Comparison of ENCODE assay signal across 14 cellular contexts in genomic region chr15:101047301-101047781, GRCh38.
DNase-seq lines count a peak whose midpoint lies in the region; ATAC-seq, FAIRE-seq and TF ChIP-seq lines count a peak whose summit lies in the region.
"Had no signal": no experiment of that assay in that cellular context is flagged by ENCODE, and none has a peak within 500 bp of the region (broad histone marks: within the 10 kb centered on the region; RNA-seq: fewer than 3 reads in every experiment).

No MANE protein-coding gene starts in this region.

- H3K9ac ChIP-seq in HepG2 (ENCODE audit: insufficient read depth, low read depth, low read length), result no peak overlapping the region

- WGBS in HepG2 (ENCODE audit: low lambda C conversion rate), result 84% methylated on average over 22 of the region's 22 CpGs
- WGBS in suprapubic skin, result 89% methylated on average over 22 of the region's 22 CpGs

- no peaks in the 10 kb centered on the region for H4K20me1 ChIP-seq in HepG2 (ENCODE audit: insufficient read depth, low read length)

- no peak for TF ChIP-seq POLR2A in HepG2 (IDR thresholded peaks at IDR 0.05; ENCODE audit: insufficient read depth in 1 of 2, low read depth in 2 of 2, low read length in 2 of 2)
- no peak for TF ChIP-seq POLR2A in suprapubic skin (IDR thresholded peaks at IDR 0.05)

- no peak for TF ChIP-seq RAD21 in HepG2 (CRISPR knock-in tag; IDR thresholded peaks at IDR 0.05)

- in situ Hi-C loops in HepG2 (cut with HindIII; ENCODE audit: extremely low pct_ligation_motif_present, low pct_unique_long_range_greater_than_20kb), result no loop called here

- no peak overlapping the region for H3K4me2 ChIP-seq in HepG2 (ENCODE audit: low read depth, low read length)

- no peak for ATAC-seq in HepG2
- no peak for ATAC-seq in GM18519 (IDR thresholded peaks at IDR 0.05; ENCODE audit: low FRiP score, unreplicated experiment)

- TF ChIP-seq CTCF in choroid plexus epithelial cell (conservative IDR thresholded peaks at IDR 0.05; ENCODE audit: low read depth, low read length) (no peak), HepG2 (CRISPR knock-in tag; IDR thresholded peaks at IDR 0.05) (no peak), suprapubic skin (IDR thresholded peaks at IDR 0.05) (no peak)

- peaks cover 8% of the 10 kb centered on the region for H3K27me3 Mint-ChIP-seq in activated CD4-positive, alpha-beta memory T cell treated with anti-CD3 and anti-CD28 coated beads for 36 hours
- H3K27me3 Mint-ChIP-seq in activated CD4-positive, alpha-beta memory T cell treated with anti-CD3 and anti-CD28 coated beads, Interleukin-2, amount 10 ng/mL, durations not matched to agents 7 days and 5 days, result peaks cover 5% of the 10 kb centered on the region

- no peak overlapping the region for H3K27ac ChIP-seq in HepG2 (ENCODE audit: extremely low read length, insufficient read depth, low read length)
- no peak overlapping the region for H3K27ac ChIP-seq in suprapubic skin

- no peak overlapping the region for H2AFZ ChIP-seq in HepG2 (ENCODE audit: low read length)

- POLR2A ChIA-PET in activated CD4-positive, alpha-beta memory T cell treated with anti-CD3 and anti-CD28 coated beads for 36 hours (lab: Charles Lee), result no interaction called here
- POLR2A ChIA-PET in activated CD4-positive, alpha-beta memory T cell treated with anti-CD3 and anti-CD28 coated beads, Interleukin-2, amount 10 ng/mL, durations not matched to agents 7 days and 5 days (lab: Charles Lee), result interaction anchor here (1.2 kb wide), 1 partner anchor 246 kb away, joined by 3 read pairs; no protein-coding TSS in a partner anchor
- POLR2A ChIA-PET in HepG2 (lab: Yijun Ruan, JAX), result no interaction called here

- CTCF ChIA-PET in activated CD4-positive, alpha-beta memory T cell treated with anti-CD3 and anti-CD28 coated beads for 36 hours (lab: Charles Lee), result interaction anchor here (0.6 to 0.9 kb wide), 2 partner anchors 39 to 206 kb away, joined by 3 read pairs; no protein-coding TSS in a partner anchor
- CTCF ChIA-PET in activated CD4-positive, alpha-beta memory T cell treated with anti-CD3 and anti-CD28 coated beads, Interleukin-2, amount 10 ng/mL, durations not matched to agents 7 days and 5 days (lab: Charles Lee), result interaction anchor here (1.4 kb wide), 1 partner anchor 39 kb away, joined by 3 read pairs; no protein-coding TSS in a partner anchor
- CTCF ChIA-PET in HepG2 (lab: Yijun Ruan, JAX; ENCODE audit: low intra/inter-chr PET ratio, low total read pairs), result no interaction called here

- H3K9me3 Mint-ChIP-seq in activated CD4-positive, alpha-beta memory T cell treated with anti-CD3 and anti-CD28 coated beads for 36 hours, result no peaks in the 10 kb centered on the region
- no peaks in the 10 kb centered on the region for H3K9me3 Mint-ChIP-seq in activated CD4-positive, alpha-beta memory T cell treated with anti-CD3 and anti-CD28 coated beads, Interleukin-2, amount 10 ng/mL, durations not matched to agents 7 days and 5 days

- no peaks in the 10 kb centered on the region for H3K4me1 Mint-ChIP-seq in activated CD4-positive, alpha-beta memory T cell treated with anti-CD3 and anti-CD28 coated beads for 36 hours (ENCODE audit: low read depth)
- H3K4me1 Mint-ChIP-seq in activated CD4-positive, alpha-beta memory T cell treated with anti-CD3 and anti-CD28 coated beads, Interleukin-2, amount 10 ng/mL, durations not matched to agents 7 days and 5 days, result no peaks in the 10 kb centered on the region
- H3K4me1 Mint-ChIP-seq: CD4-positive, alpha-beta memory T cell had no signal

- no peak for FAIRE-seq in HepG2 (lab: Jason Lieb, UNC)
- FAIRE-seq: G401.6, H54 had no signal

- H3K9me3 ChIP-seq in HepG2 (ENCODE audit: low read length) (no peaks in the 10 kb centered on the region), suprapubic skin (no peaks in the 10 kb centered on the region)

- H3K4me1 ChIP-seq in HepG2 (ENCODE audit: insufficient read depth, low read length), result peaks cover 7% of the 10 kb centered on the region; the same call in 1 of the 2 replicates
- no peaks in the 10 kb centered on the region for H3K4me1 ChIP-seq in suprapubic skin

- no TSS peak for BruUV-seq in HepG2 (replicated peaks; lab: Mats Ljungman, UMichigan)

- H3K4me3 ChIP-seq in choroid plexus epithelial cell (ENCODE audit: low read depth, low read length) (no peak overlapping the region), HepG2 (replicated peaks in 1 of 3; ENCODE audit: insufficient read depth in 1 of 3, low read depth in 2 of 3, low read length in 3 of 3) (no peak overlapping the region), suprapubic skin (no peak overlapping the region)

- H3K36me3 ChIP-seq in HepG2 (replicated peaks in 1 of 2; ENCODE audit: control insufficient read depth in 1 of 2, insufficient read depth in 2 of 2, low read length in 2 of 2) (peaks cover 0 to 12% of the 10 kb centered on the region in 2 experiments; a peak in 3 of 5 replicates), suprapubic skin (peaks cover 64% of the 10 kb centered on the region)

- no peak overlapping the region for H3K27ac Mint-ChIP-seq in activated CD4-positive, alpha-beta memory T cell treated with anti-CD3 and anti-CD28 coated beads for 36 hours
- H3K27ac Mint-ChIP-seq in activated CD4-positive, alpha-beta memory T cell treated with anti-CD3 and anti-CD28 coated beads, Interleukin-2, amount 10 ng/mL, durations not matched to agents 7 days and 5 days, result no peak overlapping the region

- no peaks in the 10 kb centered on the region for H3K27me3 ChIP-seq in HepG2 (ENCODE audit: control insufficient read depth in 1 of 2, insufficient read depth in 2 of 2, low read length in 2 of 2)
- no peaks in the 10 kb centered on the region for H3K27me3 ChIP-seq in suprapubic skin

- H3K79me2 ChIP-seq in HepG2 (ENCODE audit: insufficient read depth, low read length), result no peaks in the 10 kb centered on the region

- DNase-seq in activated CD4-positive, alpha-beta memory T cell treated with anti-CD3 and anti-CD28 coated beads for 36 hours, result peak; percentile 3
- no peak for DNase-seq in activated CD4-positive, alpha-beta memory T cell treated with anti-CD3 and anti-CD28 coated beads, Interleukin-2, amount 10 ng/mL, durations not matched to agents 7 days and 5 days
- DNase-seq in choroid plexus epithelial cell (ENCODE audit: low read depth) (peak; percentile 31), HepG2 (ENCODE audit: low spot score) (no peak), suprapubic skin (ENCODE audit: low spot score in 2 of 2) (peak; percentile 18 to 40), NCI-H69 (lab: John Stamatoyannopoulos, UW) (no peak)
- DNase-seq in stimulated activated CD4-positive, alpha-beta T cell treated with anti-CD3 and anti-CD28 coated beads, Interleukin-4, amount 100 ng/mL, for 4 hours, result no peak
- DNase-seq: 8988T; CD4-positive, alpha-beta memory T cell; NCI-H2081 treated with DMSO at 0.1 percent for 48 hours; NK-92 treated with Interleukin-12 subunit alpha and Interleukin-12 subunit beta, amount 100 ng/mL, for 24 hours had no signal

- no peaks in the 10 kb centered on the region for H3K36me3 Mint-ChIP-seq in activated CD4-positive, alpha-beta memory T cell treated with anti-CD3 and anti-CD28 coated beads for 36 hours
- no peaks in the 10 kb centered on the region for H3K36me3 Mint-ChIP-seq in activated CD4-positive, alpha-beta memory T cell treated with anti-CD3 and anti-CD28 coated beads, Interleukin-2, amount 10 ng/mL, durations not matched to agents 7 days and 5 days (ENCODE audit: low read depth)
- H3K36me3 Mint-ChIP-seq: CD4-positive, alpha-beta memory T cell had no signal

- intact Hi-C loops in activated CD4-positive, alpha-beta memory T cell treated with anti-CD3 and anti-CD28 coated beads for 36 hours (cut with micrococcal nuclease), result no loop called here
- intact Hi-C loops in HepG2 (cut with micrococcal nuclease; ENCODE audit: unreplicated experiment), result no loop called here

- no peak for TF ChIP-seq EP300 in HepG2 (IDR thresholded peaks at IDR 0.05; ENCODE audit: low read depth in 2 of 2, low read length in 2 of 2)
- TF ChIP-seq EP300 in HepG2 (CRISPR knock-in tag; IDR thresholded peaks at IDR 0.05; ENCODE audit: borderline replicate concordance), result no peak
- TF ChIP-seq EP300 in suprapubic skin (IDR thresholded peaks at IDR 0.05), result no peak

- no peak overlapping the region for H3K4me3 Mint-ChIP-seq in activated CD4-positive, alpha-beta memory T cell treated with anti-CD3 and anti-CD28 coated beads for 36 hours
- no peak overlapping the region for H3K4me3 Mint-ChIP-seq in activated CD4-positive, alpha-beta memory T cell treated with anti-CD3 and anti-CD28 coated beads, Interleukin-2, amount 10 ng/mL, durations not matched to agents 7 days and 5 days
- H3K4me3 Mint-ChIP-seq: CD4-positive, alpha-beta memory T cell had no signal

TF ChIP-seq in HepG2, 621 proteins besides CTCF, POLR2A, EP300 and RAD21:
- TF ChIP-seq ETV6 (CRISPR knock-in tag; conservative IDR thresholded peaks at IDR 0.05), result no peak
- 0 out of 2 replicates have a peak, but pooled peaks have one; percentile 20 for TF ChIP-seq ZBTB33 (CRISPR knock-in tag; IDR thresholded peaks at IDR 0.05)

Comparison
In these comparisons a context has a peak if more than half of its experiments do, and no peak if none do; other contexts are left out.
1. DNase-seq: peak in activated CD4-positive, alpha-beta memory T cell treated with anti-CD3 and anti-CD28 coated beads for 36 hours (single experiment), choroid plexus epithelial cell (single experiment) and suprapubic skin (2 of 2); none in activated CD4-positive, alpha-beta memory T cell treated with anti-CD3 and anti-CD28 coated beads, Interleukin-2, amount 10 ng/mL, durations not matched to agents 7 days and 5 days (single experiment), HepG2 (single experiment), stimulated activated CD4-positive, alpha-beta T cell treated with anti-CD3 and anti-CD28 coated beads, Interleukin-4, amount 100 ng/mL, for 4 hours (0 of 2) and NCI-H69 (single experiment).